In genomic region chr9:6922680-6923079, GRCh38 we compare ENCODE assay signal across 12 cellular contexts.
"Had no signal": no experiment of that assay in that cellular context is flagged by ENCODE, and none has a peak within 500 bp of the region (broad histone marks: within the 10 kb centered on the region; RNA-seq: fewer than 3 reads in every experiment).

No MANE protein-coding gene starts in this region.

- FAIRE-seq: colon, endometrium, TTC549 had no signal

- H3K36me3 ChIP-seq: neural progenitor cell, ovary had no signal

- H3K9me3 Mint-ChIP-seq: stimulated activated naive CD8-positive, alpha-beta T cell treated with anti-CD3 and anti-CD28 coated beads, Interleukin-15, Interleukin-2, amounts not matched to agents 100 ng/mL and 50 ng/mL, for 24 hours had no signal

- H3K4me2 ChIP-seq: neural progenitor cell had no signal

- H2AFZ ChIP-seq: neural progenitor cell had no signal

- H3K4me3 ChIP-seq: esophagus muscularis mucosa, neural progenitor cell, ovary, suprapubic skin had no signal

- H3K9ac ChIP-seq: neural progenitor cell had no signal

- H3K27ac Mint-ChIP-seq: activated B cell treated with CpG ODN at 0.5 μM for 24 hours; activated CD4-positive, alpha-beta T cell treated with anti-CD3 and anti-CD28 coated beads, Interleukin-2, amount 10 ng/mL, durations not matched to agents 7 days and 5 days; neural progenitor cell; stimulated activated naive CD8-positive, alpha-beta T cell treated with anti-CD3 and anti-CD28 coated beads, Interleukin-15, Interleukin-2, amounts not matched to agents 100 ng/mL and 50 ng/mL, for 24 hours had no signal

- H3K27ac ChIP-seq: esophagus muscularis mucosa, neural progenitor cell, ovary, suprapubic skin had no signal

- H3K27me3 ChIP-seq: esophagus muscularis mucosa, neural progenitor cell, ovary, suprapubic skin had no signal

- H3K4me1 ChIP-seq: suprapubic skin had no signal

- H3K27me3 Mint-ChIP-seq: activated B cell treated with CpG ODN at 0.5 μM for 24 hours; activated CD4-positive, alpha-beta T cell treated with anti-CD3 and anti-CD28 coated beads, Interleukin-2, amount 10 ng/mL, durations not matched to agents 7 days and 5 days; stimulated activated naive CD8-positive, alpha-beta T cell treated with anti-CD3 and anti-CD28 coated beads, Interleukin-15, Interleukin-2, amounts not matched to agents 100 ng/mL and 50 ng/mL, for 24 hours had no signal

- H3K9me3 ChIP-seq: esophagus muscularis mucosa, ovary, suprapubic skin had no signal

- DNase-seq: activated B cell treated with CpG ODN at 0.5 μM for 24 hours; activated CD4-positive, alpha-beta T cell treated with anti-CD3 and anti-CD28 coated beads, Interleukin-2, amount 10 ng/mL, durations not matched to agents 7 days and 5 days; activated effector memory CD4-positive, alpha-beta T cell treated with anti-CD3 and anti-CD28 coated beads, Interleukin-2, amount 50 U/mL, for 16 hours; amniotic stem cell; ovary had no signal

- H3K4me3 Mint-ChIP-seq: activated B cell treated with CpG ODN at 0.5 μM for 24 hours; activated CD4-positive, alpha-beta T cell treated with anti-CD3 and anti-CD28 coated beads, Interleukin-2, amount 10 ng/mL, durations not matched to agents 7 days and 5 days; neural progenitor cell; stimulated activated naive CD8-positive, alpha-beta T cell treated with anti-CD3 and anti-CD28 coated beads, Interleukin-15, Interleukin-2, amounts not matched to agents 100 ng/mL and 50 ng/mL, for 24 hours had no signal
